8 cellular contexts compared by ENCODE assay signal in the genomic region with DNA sequence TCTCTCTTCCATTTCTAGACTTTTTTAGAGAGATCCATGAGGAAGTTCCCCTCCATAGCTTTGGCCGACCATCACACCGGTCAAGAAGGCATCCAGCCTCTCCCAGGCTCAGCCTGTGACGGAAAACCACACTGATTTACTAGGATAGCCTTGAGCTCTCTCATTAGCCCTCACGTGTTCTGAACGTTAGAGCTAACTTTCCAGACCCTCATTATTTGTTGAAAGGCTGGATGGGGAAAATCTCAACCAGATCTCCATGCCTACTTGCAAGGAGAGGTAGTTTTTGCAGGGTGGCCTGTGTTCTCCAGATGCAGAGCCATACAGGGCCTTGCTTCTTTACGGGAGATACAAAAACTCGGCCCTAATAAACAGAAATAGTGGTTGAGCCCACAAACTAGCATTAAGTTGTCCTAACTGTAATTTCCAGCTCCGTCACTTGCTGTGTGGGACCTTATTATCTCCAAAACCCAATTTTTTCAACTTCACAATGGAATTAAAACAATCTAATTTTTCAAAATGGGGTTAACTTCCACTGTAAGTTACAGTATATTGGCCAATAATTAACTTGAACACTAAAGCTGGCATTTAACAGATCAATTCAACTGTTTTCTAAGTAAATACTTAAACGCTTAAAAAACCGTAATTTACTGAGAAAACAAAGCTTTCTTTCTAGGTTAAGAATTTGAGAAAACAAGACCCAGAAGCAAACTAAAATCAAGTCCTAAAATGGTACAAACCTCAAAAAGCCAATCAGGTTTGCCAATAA.
A peak's percentile ranks its signal among the peaks of the same experiment; 100 is the strongest.
DNase-seq lines count a peak whose midpoint lies in the region; TF ChIP-seq lines count a peak whose summit lies in the region.

No MANE protein-coding gene starts in this region.

- H3K9me2 ChIP-seq in hepatocyte (replicated peaks; ENCODE audit: insufficient read depth) = no peaks in the 10 kb centered on the region

- H2AFZ ChIP-seq in hepatocyte = peak overlapping the region; percentile 33

- peaks cover 5% of the 10 kb centered on the region for H3K36me3 Mint-ChIP-seq in activated CD4-positive, alpha-beta T cell treated with anti-CD3 and anti-CD28 coated beads, Interleukin-2, amount 10 ng/mL, durations not matched to agents 7 days and 5 days (ENCODE audit: low read depth)

- no peaks in the 10 kb centered on the region for H4K20me1 ChIP-seq in hepatocyte (ENCODE audit: insufficient read depth, poor library complexity, severe bottlenecking)

- H3K27ac ChIP-seq in RWPE1 (peak overlapping the region; percentile 96), hepatocyte (peak overlapping the region; percentile 82), thymus (ENCODE audit: low read depth) (no peak overlapping the region)

- H3K27me3 ChIP-seq in hepatocyte = no peaks in the 10 kb centered on the region
- H3K27me3 ChIP-seq in thymus (ENCODE audit: control insufficient read depth, insufficient read depth) = peaks cover 3% of the 10 kb centered on the region

- in situ Hi-C loops in KBM-7 (cut with MboI; ENCODE audit: low pct_unique_long_range_greater_than_20kb, low sequenced_read_pairs) = no loop called here

- POLR2A ChIA-PET in activated CD4-positive, alpha-beta T cell treated with anti-CD3 and anti-CD28 coated beads, Interleukin-2, amount 10 ng/mL, durations not matched to agents 7 days and 5 days (lab: Charles Lee) = no interaction called here
- POLR2A ChIA-PET in RWPE1 (lab: Yijun Ruan, JAX; ENCODE audit: low non-redundant PET) = interaction anchor here (0.7 kb wide), 2 partner anchors 13 to 234 kb away, joined by 4 to 5 read pairs; no protein-coding TSS in a partner anchor

- WGBS in hepatocyte (ENCODE audit: low lambda C conversion rate, missing lambda C conversion rate) = 88% methylated on average over 10 of the region's 10 CpGs
- WGBS in thymus = 94% methylated on average over 10 of the region's 10 CpGs

- H3K9me3 Mint-ChIP-seq in activated CD4-positive, alpha-beta T cell treated with anti-CD3 and anti-CD28 coated beads, Interleukin-2, amount 10 ng/mL, durations not matched to agents 7 days and 5 days = peaks cover 18% of the 10 kb centered on the region

- peaks cover 2% of the 10 kb centered on the region for H3K27me3 Mint-ChIP-seq in activated CD4-positive, alpha-beta T cell treated with anti-CD3 and anti-CD28 coated beads, Interleukin-2, amount 10 ng/mL, durations not matched to agents 7 days and 5 days

- H3K4me3 Mint-ChIP-seq in activated CD4-positive, alpha-beta T cell treated with anti-CD3 and anti-CD28 coated beads, Interleukin-2, amount 10 ng/mL, durations not matched to agents 7 days and 5 days = peak overlapping the region; percentile 87

- no peak overlapping the region for H3K4me3 ChIP-seq in hepatocyte
- H3K4me3 ChIP-seq in thymus (ENCODE audit: low read length) = peak overlapping the region; percentile 74

- H3K9me3 ChIP-seq in hepatocyte (ENCODE audit: low read depth) = no peaks in the 10 kb centered on the region
- H3K9me3 ChIP-seq in thymus (ENCODE audit: control insufficient read depth) = no peaks in the 10 kb centered on the region

- H3K4me1 ChIP-seq in hepatocyte (ENCODE audit: insufficient read depth) (no peaks in the 10 kb centered on the region), thymus (ENCODE audit: control insufficient read depth, insufficient read depth, low read length) (peaks cover 4% of the 10 kb centered on the region)

- H3K36me3 ChIP-seq in hepatocyte (replicated peaks; ENCODE audit: insufficient read depth, low read depth) = no peaks in the 10 kb centered on the region
- H3K36me3 ChIP-seq in thymus (ENCODE audit: control insufficient read depth, insufficient read depth) = no peaks in the 10 kb centered on the region

- no peak for DNase-seq in activated CD4-positive, alpha-beta T cell treated with anti-CD3 and anti-CD28 coated beads, Interleukin-2, amount 10 ng/mL, durations not matched to agents 7 days and 5 days
- DNase-seq in activated CD4-positive, alpha-beta T cell treated with anti-CD3 and anti-CD28 coated beads for 48 hours = no peak
- no peak for DNase-seq in RWPE1 (ENCODE audit: low spot score)
- DNase-seq in hepatocyte (ENCODE audit: low spot score) = no peak
- DNase-seq in stimulated activated CD4-positive, alpha-beta T cell treated with anti-CD3 and anti-CD28 coated beads, Interleukin-1b, Interleukin-23, amount 100 ng/mL, for 48 hours = no peak
- no peak for DNase-seq in KBM-7
- DNase-seq in effector CD4-positive, alpha-beta T cell = no peak

- peaks cover 6% of the 10 kb centered on the region for H3K79me2 ChIP-seq in hepatocyte

- peaks cover 31% of the 10 kb centered on the region for H3K4me1 Mint-ChIP-seq in activated CD4-positive, alpha-beta T cell treated with anti-CD3 and anti-CD28 coated beads, Interleukin-2, amount 10 ng/mL, durations not matched to agents 7 days and 5 days

- TF ChIP-seq CTCF in RWPE1 (conservative IDR thresholded peaks at IDR 0.05; ENCODE audit: low read depth) (no peak), hepatocyte (IDR thresholded peaks at IDR 0.05; ENCODE audit: poor library complexity) (no peak)

- CTCF ChIA-PET in activated CD4-positive, alpha-beta T cell treated with anti-CD3 and anti-CD28 coated beads, Interleukin-2, amount 10 ng/mL, durations not matched to agents 7 days and 5 days (lab: Charles Lee) = interaction anchor here (1.2 kb wide), 1 partner anchor 240 kb away, joined by 3 read pairs; no protein-coding TSS in a partner anchor
- CTCF ChIA-PET in RWPE1 (lab: Yijun Ruan, JAX) = interaction anchor here (0.6 kb wide), 1 partner anchor 1861 kb away, joined by 3 read pairs; no protein-coding TSS in a partner anchor

- H3K27ac Mint-ChIP-seq in activated CD4-positive, alpha-beta T cell treated with anti-CD3 and anti-CD28 coated beads, Interleukin-2, amount 10 ng/mL, durations not matched to agents 7 days and 5 days = peak overlapping the region; percentile 94

- H3K4me2 ChIP-seq in hepatocyte = peak overlapping the region; percentile 49
